Comparison of ENCODE assay signal across 1 cellular context in the genomic region with DNA sequence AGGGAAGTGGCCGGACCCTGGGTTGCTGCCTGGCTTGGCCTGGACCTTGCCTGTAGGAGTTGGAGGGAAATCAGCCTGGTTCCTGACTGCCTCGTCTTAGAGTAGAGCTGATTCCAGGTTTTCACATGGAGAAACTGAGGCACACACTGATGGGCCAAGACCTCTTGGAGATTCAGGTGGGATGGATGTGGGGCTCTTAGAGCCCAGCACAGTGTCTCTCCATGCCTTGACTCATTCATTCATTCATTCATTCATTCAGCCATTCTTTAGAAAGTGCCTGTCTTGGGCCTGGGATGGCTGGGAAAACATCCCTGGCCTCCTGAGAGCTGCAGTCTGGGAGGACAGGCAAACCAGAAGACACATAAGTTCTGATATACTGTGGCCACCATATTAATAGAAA.
TF ChIP-seq lines count a peak whose summit lies in the region.

No MANE protein-coding gene starts in this region.

TF ChIP-seq in H1, 55 proteins besides CTCF, POLR2A, EP300 and RAD21:
- no peak for TF ChIP-seq TAF1 (IDR thresholded peaks at IDR 0.05; ENCODE audit: low read depth, low read length)
- no peak for TF ChIP-seq SUZ12 (IDR thresholded peaks at IDR 0.05; ENCODE audit: low read length)
- TF ChIP-seq ATF2 (IDR thresholded peaks at IDR 0.05; ENCODE audit: low read length) = no peak
- TF ChIP-seq TBP (IDR thresholded peaks at IDR 0.05; ENCODE audit: low read depth, low read length) = no peak
- no peak for TF ChIP-seq CBX8 (IDR thresholded peaks at IDR 0.05; ENCODE audit: borderline replicate concordance, low read depth, low read length)
- no peak for TF ChIP-seq CEBPB (IDR thresholded peaks at IDR 0.05; ENCODE audit: low read depth, low read length)
- TF ChIP-seq NRF1 (IDR thresholded peaks at IDR 0.05; ENCODE audit: low read depth, low read length) = no peak
- TF ChIP-seq MAFK (IDR thresholded peaks at IDR 0.05; ENCODE audit: low read depth, low read length) = no peak
- TF ChIP-seq PHF8 (conservative IDR thresholded peaks at IDR 0.05; ENCODE audit: low read depth, low read length) = no peak
- TF ChIP-seq SIN3A (conservative IDR thresholded peaks at IDR 0.05 in 1 of 2, IDR thresholded peaks at IDR 0.05 in 1 of 2; ENCODE audit: low read depth in 1 of 2, low read length in 2 of 2) = no peak
- TF ChIP-seq GABPA (IDR thresholded peaks at IDR 0.05; ENCODE audit: borderline replicate concordance, insufficient read depth, low read length) = no peak
- TF ChIP-seq SRF (IDR thresholded peaks at IDR 0.05; ENCODE audit: low read depth, low read length) = no peak
- no peak for TF ChIP-seq CTBP2 (IDR thresholded peaks at IDR 0.05; ENCODE audit: borderline replicate concordance, insufficient read depth, insufficient read length, low read length)
- TF ChIP-seq GTF2F1 (IDR thresholded peaks at IDR 0.05; ENCODE audit: borderline replicate concordance, low read depth, low read length) = no peak
- no peak for TF ChIP-seq SAP30 (IDR thresholded peaks at IDR 0.05; ENCODE audit: insufficient read depth, insufficient replicate concordance, low read length)
- no peak for TF ChIP-seq YY1 (IDR thresholded peaks at IDR 0.05; ENCODE audit: low read depth, low read length)
